ENCODE assay signal across 1 cellular context in the genomic region with DNA sequence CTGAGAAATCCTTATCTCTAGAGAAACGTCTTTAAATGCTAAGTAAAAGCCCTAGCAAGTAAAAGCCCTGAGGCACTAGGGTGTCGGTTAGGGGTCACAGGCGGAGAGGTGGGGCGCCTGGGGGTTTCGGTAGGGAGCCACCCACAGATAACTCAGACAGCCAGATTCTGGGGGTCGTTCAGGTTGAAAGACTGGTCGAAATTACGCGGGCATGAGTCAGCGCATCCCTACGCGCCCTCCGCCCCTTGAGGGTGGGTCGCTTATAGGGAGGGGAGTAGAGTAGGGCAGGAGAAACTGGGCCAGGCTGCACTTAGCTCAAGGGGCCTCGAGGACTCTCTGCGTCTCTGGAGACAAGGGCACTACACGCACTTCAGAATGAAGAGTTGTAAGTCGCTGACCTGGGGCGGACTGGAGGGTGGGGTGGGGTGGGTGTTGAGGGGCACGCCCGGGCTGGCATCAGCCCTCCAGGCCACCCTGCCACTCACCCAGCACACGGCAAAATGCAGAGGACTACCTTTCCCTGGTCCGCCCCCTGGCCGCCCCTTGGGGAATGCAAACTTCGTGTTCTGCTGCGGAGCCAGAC.
TF ChIP-seq lines count a peak whose summit lies in the region.

No MANE protein-coding gene starts in this region.

TF ChIP-seq in H1, 55 proteins besides CTCF, POLR2A, EP300 and RAD21:
- TF ChIP-seq BRCA1 (IDR thresholded peaks at IDR 0.05; ENCODE audit: low read depth, low read length) = no peak
- no peak for TF ChIP-seq RXRA (IDR thresholded peaks at IDR 0.05; ENCODE audit: insufficient read depth, low read depth, low read length)
- TF ChIP-seq POLR2AphosphoS5 (IDR thresholded peaks at IDR 0.05; ENCODE audit: low read depth, low read length) = no peak
- TF ChIP-seq HDAC2 (IDR thresholded peaks at IDR 0.05; ENCODE audit: borderline replicate concordance in 1 of 2, low read depth in 2 of 2, low read length in 2 of 2) = no peak
- peak; percentile 70; the same call in 1 of the 2 replicates for TF ChIP-seq TAF1 (IDR thresholded peaks at IDR 0.05; ENCODE audit: low read depth, low read length)
- peak; percentile 2 for TF ChIP-seq KDM4A (IDR thresholded peaks at IDR 0.05; ENCODE audit: low read depth, low read length, severe bottlenecking)
- no peak for TF ChIP-seq GABPA (IDR thresholded peaks at IDR 0.05; ENCODE audit: borderline replicate concordance, insufficient read depth, low read length)
- no peak for TF ChIP-seq SP1 (IDR thresholded peaks at IDR 0.05; ENCODE audit: low read depth, low read length)
- no peak for TF ChIP-seq SUZ12 (IDR thresholded peaks at IDR 0.05; ENCODE audit: low read length)
- TF ChIP-seq CHD1 (IDR thresholded peaks at IDR 0.05; ENCODE audit: low read depth, low read length) = no peak
- no peak for TF ChIP-seq NRF1 (IDR thresholded peaks at IDR 0.05; ENCODE audit: low read depth, low read length)
- no peak for TF ChIP-seq YY1 (IDR thresholded peaks at IDR 0.05; ENCODE audit: low read depth, low read length)
- TF ChIP-seq BCL11A (IDR thresholded peaks at IDR 0.05; ENCODE audit: low read depth in 2 of 2, low read length in 2 of 2) = no peak
- TF ChIP-seq KDM5A (IDR thresholded peaks at IDR 0.05; ENCODE audit: low read length) = no peak
- no peak for TF ChIP-seq POU5F1 (IDR thresholded peaks at IDR 0.05; ENCODE audit: low read depth, low read length)
- no peak for TF ChIP-seq FOSL1 (IDR thresholded peaks at IDR 0.05; ENCODE audit: insufficient read depth, low read depth, low read length)
- peak; percentile 44; the same call in 1 of the 2 replicates for TF ChIP-seq MAFK (IDR thresholded peaks at IDR 0.05; ENCODE audit: low read depth, low read length)
- no peak for TF ChIP-seq CBX5 (IDR thresholded peaks at IDR 0.05; ENCODE audit: low read depth, low read length)
- no peak for TF ChIP-seq JUN (IDR thresholded peaks at IDR 0.05; ENCODE audit: low read depth, low read length)
- peak; percentile 41; the same call in 1 of the 2 replicates for TF ChIP-seq BACH1 (IDR thresholded peaks at IDR 0.05; ENCODE audit: low read length)
- TF ChIP-seq GTF2F1 (IDR thresholded peaks at IDR 0.05; ENCODE audit: borderline replicate concordance, low read depth, low read length) = no peak
- TF ChIP-seq, protein P1, sequence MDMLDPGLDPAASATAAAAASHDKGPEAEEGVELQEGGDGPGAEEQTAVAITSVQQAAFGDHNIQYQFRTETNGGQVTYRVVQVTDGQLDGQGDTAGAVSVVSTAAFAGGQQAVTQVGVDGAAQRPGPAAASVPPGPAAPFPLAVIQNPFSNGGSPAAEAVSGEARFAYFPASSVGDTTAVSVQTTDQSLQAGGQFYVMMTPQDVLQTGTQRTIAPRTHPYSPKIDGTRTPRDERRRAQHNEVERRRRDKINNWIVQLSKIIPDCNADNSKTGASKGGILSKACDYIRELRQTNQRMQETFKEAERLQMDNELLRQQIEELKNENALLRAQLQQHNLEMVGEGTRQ (IDR thresholded peaks at IDR 0.05; ENCODE audit: low read length) = no peak
- peak; percentile 35; the same call in 1 of the 2 replicates for TF ChIP-seq CREB1 (IDR thresholded peaks at IDR 0.05)
- no peak for TF ChIP-seq SIX5 (IDR thresholded peaks at IDR 0.05; ENCODE audit: low read depth, low read length)
- no peak for TF ChIP-seq TAF7 (optimal IDR thresholded peaks at IDR 0.05; ENCODE audit: borderline replicate concordance, low read depth, low read length)
- TF ChIP-seq, protein P2, sequence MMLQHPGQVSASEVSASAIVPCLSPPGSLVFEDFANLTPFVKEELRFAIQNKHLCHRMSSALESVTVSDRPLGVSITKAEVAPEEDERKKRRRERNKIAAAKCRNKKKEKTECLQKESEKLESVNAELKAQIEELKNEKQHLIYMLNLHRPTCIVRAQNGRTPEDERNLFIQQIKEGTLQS (IDR thresholded peaks at IDR 0.05; ENCODE audit: insufficient read depth, low read depth, low read length) = no peak
- no peak for TF ChIP-seq SIRT6 (IDR thresholded peaks at IDR 0.05; ENCODE audit: low read length)
- no peak for TF ChIP-seq KDM1A (IDR thresholded peaks at IDR 0.05; ENCODE audit: borderline replicate concordance, low read length)
- no peak for TF ChIP-seq CEBPB (IDR thresholded peaks at IDR 0.05; ENCODE audit: low read depth, low read length)
- no peak for TF ChIP-seq ASH2L (IDR thresholded peaks at IDR 0.05; ENCODE audit: low read length)
- TF ChIP-seq, protein P3, sequence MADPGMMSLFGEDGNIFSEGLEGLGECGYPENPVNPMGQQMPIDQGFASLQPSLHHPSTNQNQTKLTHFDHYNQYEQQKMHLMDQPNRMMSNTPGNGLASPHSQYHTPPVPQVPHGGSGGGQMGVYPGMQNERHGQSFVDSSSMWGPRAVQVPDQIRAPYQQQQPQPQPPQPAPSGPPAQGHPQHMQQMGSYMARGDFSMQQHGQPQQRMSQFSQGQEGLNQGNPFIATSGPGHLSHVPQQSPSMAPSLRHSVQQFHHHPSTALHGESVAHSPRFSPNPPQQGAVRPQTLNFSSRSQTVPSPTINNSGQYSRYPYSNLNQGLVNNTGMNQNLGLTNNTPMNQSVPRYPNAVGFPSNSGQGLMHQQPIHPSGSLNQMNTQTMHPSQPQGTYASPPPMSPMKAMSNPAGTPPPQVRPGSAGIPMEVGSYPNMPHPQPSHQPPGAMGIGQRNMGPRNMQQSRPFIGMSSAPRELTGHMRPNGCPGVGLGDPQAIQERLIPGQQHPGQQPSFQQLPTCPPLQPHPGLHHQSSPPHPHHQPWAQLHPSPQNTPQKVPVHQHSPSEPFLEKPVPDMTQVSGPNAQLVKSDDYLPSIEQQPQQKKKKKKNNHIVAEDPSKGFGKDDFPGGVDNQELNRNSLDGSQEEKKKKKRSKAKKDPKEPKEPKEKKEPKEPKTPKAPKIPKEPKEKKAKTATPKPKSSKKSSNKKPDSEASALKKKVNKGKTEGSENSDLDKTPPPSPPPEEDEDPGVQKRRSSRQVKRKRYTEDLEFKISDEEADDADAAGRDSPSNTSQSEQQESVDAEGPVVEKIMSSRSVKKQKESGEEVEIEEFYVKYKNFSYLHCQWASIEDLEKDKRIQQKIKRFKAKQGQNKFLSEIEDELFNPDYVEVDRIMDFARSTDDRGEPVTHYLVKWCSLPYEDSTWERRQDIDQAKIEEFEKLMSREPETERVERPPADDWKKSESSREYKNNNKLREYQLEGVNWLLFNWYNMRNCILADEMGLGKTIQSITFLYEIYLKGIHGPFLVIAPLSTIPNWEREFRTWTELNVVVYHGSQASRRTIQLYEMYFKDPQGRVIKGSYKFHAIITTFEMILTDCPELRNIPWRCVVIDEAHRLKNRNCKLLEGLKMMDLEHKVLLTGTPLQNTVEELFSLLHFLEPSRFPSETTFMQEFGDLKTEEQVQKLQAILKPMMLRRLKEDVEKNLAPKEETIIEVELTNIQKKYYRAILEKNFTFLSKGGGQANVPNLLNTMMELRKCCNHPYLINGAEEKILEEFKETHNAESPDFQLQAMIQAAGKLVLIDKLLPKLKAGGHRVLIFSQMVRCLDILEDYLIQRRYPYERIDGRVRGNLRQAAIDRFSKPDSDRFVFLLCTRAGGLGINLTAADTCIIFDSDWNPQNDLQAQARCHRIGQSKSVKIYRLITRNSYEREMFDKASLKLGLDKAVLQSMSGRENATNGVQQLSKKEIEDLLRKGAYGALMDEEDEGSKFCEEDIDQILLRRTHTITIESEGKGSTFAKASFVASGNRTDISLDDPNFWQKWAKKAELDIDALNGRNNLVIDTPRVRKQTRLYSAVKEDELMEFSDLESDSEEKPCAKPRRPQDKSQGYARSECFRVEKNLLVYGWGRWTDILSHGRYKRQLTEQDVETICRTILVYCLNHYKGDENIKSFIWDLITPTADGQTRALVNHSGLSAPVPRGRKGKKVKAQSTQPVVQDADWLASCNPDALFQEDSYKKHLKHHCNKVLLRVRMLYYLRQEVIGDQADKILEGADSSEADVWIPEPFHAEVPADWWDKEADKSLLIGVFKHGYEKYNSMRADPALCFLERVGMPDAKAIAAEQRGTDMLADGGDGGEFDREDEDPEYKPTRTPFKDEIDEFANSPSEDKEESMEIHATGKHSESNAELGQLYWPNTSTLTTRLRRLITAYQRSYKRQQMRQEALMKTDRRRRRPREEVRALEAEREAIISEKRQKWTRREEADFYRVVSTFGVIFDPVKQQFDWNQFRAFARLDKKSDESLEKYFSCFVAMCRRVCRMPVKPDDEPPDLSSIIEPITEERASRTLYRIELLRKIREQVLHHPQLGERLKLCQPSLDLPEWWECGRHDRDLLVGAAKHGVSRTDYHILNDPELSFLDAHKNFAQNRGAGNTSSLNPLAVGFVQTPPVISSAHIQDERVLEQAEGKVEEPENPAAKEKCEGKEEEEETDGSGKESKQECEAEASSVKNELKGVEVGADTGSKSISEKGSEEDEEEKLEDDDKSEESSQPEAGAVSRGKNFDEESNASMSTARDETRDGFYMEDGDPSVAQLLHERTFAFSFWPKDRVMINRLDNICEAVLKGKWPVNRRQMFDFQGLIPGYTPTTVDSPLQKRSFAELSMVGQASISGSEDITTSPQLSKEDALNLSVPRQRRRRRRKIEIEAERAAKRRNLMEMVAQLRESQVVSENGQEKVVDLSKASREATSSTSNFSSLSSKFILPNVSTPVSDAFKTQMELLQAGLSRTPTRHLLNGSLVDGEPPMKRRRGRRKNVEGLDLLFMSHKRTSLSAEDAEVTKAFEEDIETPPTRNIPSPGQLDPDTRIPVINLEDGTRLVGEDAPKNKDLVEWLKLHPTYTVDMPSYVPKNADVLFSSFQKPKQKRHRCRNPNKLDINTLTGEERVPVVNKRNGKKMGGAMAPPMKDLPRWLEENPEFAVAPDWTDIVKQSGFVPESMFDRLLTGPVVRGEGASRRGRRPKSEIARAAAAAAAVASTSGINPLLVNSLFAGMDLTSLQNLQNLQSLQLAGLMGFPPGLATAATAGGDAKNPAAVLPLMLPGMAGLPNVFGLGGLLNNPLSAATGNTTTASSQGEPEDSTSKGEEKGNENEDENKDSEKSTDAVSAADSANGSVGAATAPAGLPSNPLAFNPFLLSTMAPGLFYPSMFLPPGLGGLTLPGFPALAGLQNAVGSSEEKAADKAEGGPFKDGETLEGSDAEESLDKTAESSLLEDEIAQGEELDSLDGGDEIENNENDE (IDR thresholded peaks at IDR 0.05; ENCODE audit: insufficient replicate concordance, low read length) = no peak
- no peak for TF ChIP-seq SAP30 (IDR thresholded peaks at IDR 0.05; ENCODE audit: insufficient read depth, insufficient replicate concordance, low read length)
- no peak for TF ChIP-seq RFX5 (IDR thresholded peaks at IDR 0.05; ENCODE audit: borderline replicate concordance, low read depth, low read length)
- TF ChIP-seq SP4 (IDR thresholded peaks at IDR 0.05; ENCODE audit: low read length) = no peak
- no peak for TF ChIP-seq SRF (IDR thresholded peaks at IDR 0.05; ENCODE audit: low read depth, low read length)
- TF ChIP-seq, protein P4, sequence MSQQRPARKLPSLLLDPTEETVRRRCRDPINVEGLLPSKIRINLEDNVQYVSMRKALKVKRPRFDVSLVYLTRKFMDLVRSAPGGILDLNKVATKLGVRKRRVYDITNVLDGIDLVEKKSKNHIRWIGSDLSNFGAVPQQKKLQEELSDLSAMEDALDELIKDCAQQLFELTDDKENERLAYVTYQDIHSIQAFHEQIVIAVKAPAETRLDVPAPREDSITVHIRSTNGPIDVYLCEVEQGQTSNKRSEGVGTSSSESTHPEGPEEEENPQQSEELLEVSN (IDR thresholded peaks at IDR 0.05) = no peak
- peak; percentile 59; the same call in 1 of the 2 replicates for TF ChIP-seq JUND (IDR thresholded peaks at IDR 0.05; ENCODE audit: low read length)
- TF ChIP-seq, protein P5, sequence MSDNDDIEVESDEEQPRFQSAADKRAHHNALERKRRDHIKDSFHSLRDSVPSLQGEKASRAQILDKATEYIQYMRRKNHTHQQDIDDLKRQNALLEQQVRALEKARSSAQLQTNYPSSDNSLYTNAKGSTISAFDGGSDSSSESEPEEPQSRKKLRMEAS (IDR thresholded peaks at IDR 0.05) = no peak
- no peak for TF ChIP-seq TEAD4 (IDR thresholded peaks at IDR 0.05; ENCODE audit: low read depth, low read length)
- no peak for TF ChIP-seq TBP (IDR thresholded peaks at IDR 0.05; ENCODE audit: low read depth, low read length)
TF ChIP-seq in H1: peak in this region for 6.
